ENCODE assay signal across 8 cellular contexts in the genomic region with DNA sequence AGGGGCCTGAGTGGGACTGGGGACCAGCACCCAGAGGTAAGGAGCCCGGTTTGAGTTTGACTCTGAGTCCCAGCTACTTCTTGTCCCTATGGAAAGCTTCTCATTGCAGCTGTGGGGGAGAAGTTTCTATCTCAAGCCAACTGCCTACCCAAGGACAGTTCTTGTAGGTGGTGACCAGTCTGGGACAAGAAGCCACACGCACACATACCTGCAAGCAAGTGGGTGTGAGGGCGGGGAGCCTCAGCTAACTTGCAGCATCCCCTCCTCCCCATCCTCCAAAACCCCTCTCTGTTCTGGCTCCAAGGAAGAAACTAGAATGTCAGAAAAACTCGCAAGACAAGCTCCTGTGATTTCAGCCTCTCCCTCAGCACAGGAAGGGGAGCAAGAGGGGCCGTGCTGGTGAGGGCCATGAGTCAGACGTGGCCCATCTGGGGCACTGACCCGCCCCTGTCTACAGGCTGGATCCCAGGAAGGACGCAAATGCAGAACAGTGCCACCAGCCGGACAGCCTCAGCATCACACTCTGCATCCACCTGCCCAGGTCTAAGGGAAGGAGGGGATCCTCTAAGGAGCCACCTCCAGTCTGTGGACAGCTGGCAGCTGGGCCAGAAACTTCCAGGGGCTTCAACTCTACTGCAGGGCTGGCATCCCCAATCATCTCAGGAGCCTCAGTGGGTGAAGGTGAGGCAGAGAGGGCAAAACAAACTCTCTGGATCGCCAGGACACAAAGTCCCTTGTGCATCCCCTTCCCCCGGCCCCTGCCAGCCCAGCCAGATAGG.
DNase-seq lines count a peak whose midpoint lies in the region; ATAC-seq and TF ChIP-seq lines count a peak whose summit lies in the region.

No MANE protein-coding gene starts in this region.

- no peaks in the 10 kb centered on the region for H3K9me2 ChIP-seq in GM23338 (ENCODE audit: insufficient read depth)

- H3K27me3 Mint-ChIP-seq in GM23338 (ENCODE audit: insufficient read depth, low read depth, poor library complexity) = peaks cover 2% of the 10 kb centered on the region

- 49% methylated on average over 11 of the region's 11 CpGs for WGBS in liver

- peaks cover 16% of the 10 kb centered on the region for H3K4me1 Mint-ChIP-seq in GM23338

- no peak overlapping the region for H3K4me2 ChIP-seq in GM23338

- H2AFZ ChIP-seq in GM23338 = no peak overlapping the region

- TF ChIP-seq POLR2A in uterus (IDR thresholded peaks at IDR 0.05) = peak in 1 of 2 donors; percentile 24

- TF ChIP-seq RAD21 in liver (IDR thresholded peaks at IDR 0.05) = peak; percentile 22 to 70

- ATAC-seq in GM23338 (peak; percentile 94), GM21825 (IDR thresholded peaks at IDR 0.05; ENCODE audit: unreplicated experiment) (no peak)

- H3K27ac Mint-ChIP-seq in GM23338 = 0 out of 2 replicates have a peak overlapping the region, but pooled peaks have one; percentile 53

- H3K9me3 ChIP-seq in liver (ENCODE audit: control insufficient read depth in 4 of 4, low read length in 3 of 4) (no peaks in the 10 kb centered on the region), uterus (no peaks in the 10 kb centered on the region)

- H3K9me3 Mint-ChIP-seq in GM23338 = no peaks in the 10 kb centered on the region

- no peak overlapping the region for H3K4me3 Mint-ChIP-seq in GM23338

- H3K36me3 Mint-ChIP-seq in GM23338 (ENCODE audit: low read depth) = no peaks in the 10 kb centered on the region; the same call in 2 of the 3 replicates

- intact Hi-C loops in uterus (cut with DNase I; ENCODE audit: low total_unique reads) = loop anchor here (5.0 kb wide), 1 partner anchor 43 kb away; no protein-coding TSS in a partner anchor

- H3K27ac ChIP-seq in GM23338 (ENCODE audit: low read depth) = no peak overlapping the region
- peak overlapping the region; percentile 95 to 97 for H3K27ac ChIP-seq in liver (ENCODE audit: low read depth in 1 of 2, low read length in 2 of 2)
- peak overlapping the region; percentile 92 to 97 for H3K27ac ChIP-seq in uterus

- peak overlapping the region in 1 of 2 donors; percentile 46 for H3K9ac ChIP-seq in liver (ENCODE audit: low read depth in 1 of 2, low read length in 2 of 2)

- no peak overlapping the region for H3K4me3 ChIP-seq in GM23338
- H3K4me3 ChIP-seq in cardiac fibroblast (replicated peaks in 1 of 2; ENCODE audit: low read depth in 2 of 2, low read length in 2 of 2) = peak overlapping the region in 1 of 2 donors; percentile 8
- H3K4me3 ChIP-seq in liver (ENCODE audit: low read depth in 1 of 3, low read length in 3 of 3) = no peak overlapping the region
- no peak overlapping the region for H3K4me3 ChIP-seq in uterus

- no peaks in the 10 kb centered on the region for H4K20me1 ChIP-seq in GM23338 (replicated peaks; ENCODE audit: insufficient read depth)

- H3K4me1 ChIP-seq in GM23338 (ENCODE audit: insufficient read depth) (no peaks in the 10 kb centered on the region), liver (ENCODE audit: control insufficient read depth in 4 of 4, insufficient read depth in 4 of 4, low read length in 3 of 4) (peaks cover 46 to 90% (median 64%) of the 10 kb centered on the region in 4 donors), uterus (peaks cover 18 to 40% of the 10 kb centered on the region in 2 donors)

- TF ChIP-seq CTCF in GM23338 (conservative IDR thresholded peaks at IDR 0.05; ENCODE audit: low read depth in 2 of 2) = peak; percentile 69 to 84
- peak; percentile 90 for TF ChIP-seq CTCF in cardiac fibroblast (IDR thresholded peaks at IDR 0.05; ENCODE audit: low read depth, low read length)
- peak; percentile 56 for TF ChIP-seq CTCF in liver (IDR thresholded peaks at IDR 0.05; ENCODE audit: low read depth, low read length, missing input control)
- TF ChIP-seq CTCF in uterus (IDR thresholded peaks at IDR 0.05) = peak; percentile 56 to 74 (median 70)

- DNase-seq in DMS 273 (lab: John Stamatoyannopoulos, UW; ENCODE audit: unreplicated experiment) (peak; percentile 84), GM23338 (ENCODE audit: low spot score) (peak; percentile 89), NCI-H526 treated with DMSO at 0.1 percent for 48 hours (lab: John Stamatoyannopoulos, UW) (peak; percentile 14), cardiac fibroblast (ENCODE audit: low read depth in 2 of 2) (peak; percentile 87 to 93), uterus (peak; percentile 81 to 89), midbrain (lab: John Stamatoyannopoulos, UW) (no peak)

- no peaks in the 10 kb centered on the region for H3F3A ChIP-seq in GM23338 (replicated peaks; ENCODE audit: low read depth)

- H3K79me2 ChIP-seq in GM23338 (replicated peaks; ENCODE audit: insufficient read depth) = no peaks in the 10 kb centered on the region

- H3K27me3 ChIP-seq in GM23338 (ENCODE audit: insufficient read depth) (no peaks in the 10 kb centered on the region), liver (ENCODE audit: control insufficient read depth in 4 of 4, insufficient read depth in 4 of 4, low read length in 3 of 4) (no peaks in the 10 kb centered on the region), uterus (no peaks in the 10 kb centered on the region)

- H3K36me3 ChIP-seq in GM23338 (ENCODE audit: insufficient read depth) = no peaks in the 10 kb centered on the region
- H3K36me3 ChIP-seq in liver (ENCODE audit: control insufficient read depth in 4 of 4, insufficient read depth in 3 of 4, low read depth in 1 of 4, low read length in 3 of 4) = peaks cover 2 to 23% (median 17%) of the 10 kb centered on the region in 4 donors
- H3K36me3 ChIP-seq in uterus = no peaks in the 10 kb centered on the region

TF ChIP-seq in GM23338, 12 proteins besides CTCF, POLR2A, EP300 and RAD21:
- TF ChIP-seq JUNB (IDR thresholded peaks at IDR 0.05; ENCODE audit: unreplicated experiment) = no peak

TF ChIP-seq in liver, 16 proteins besides CTCF, POLR2A, EP300 and RAD21:
- peak in 1 of 2 donors; percentile 26 for TF ChIP-seq RXRA (IDR thresholded peaks at IDR 0.05)
- TF ChIP-seq, protein P1, sequence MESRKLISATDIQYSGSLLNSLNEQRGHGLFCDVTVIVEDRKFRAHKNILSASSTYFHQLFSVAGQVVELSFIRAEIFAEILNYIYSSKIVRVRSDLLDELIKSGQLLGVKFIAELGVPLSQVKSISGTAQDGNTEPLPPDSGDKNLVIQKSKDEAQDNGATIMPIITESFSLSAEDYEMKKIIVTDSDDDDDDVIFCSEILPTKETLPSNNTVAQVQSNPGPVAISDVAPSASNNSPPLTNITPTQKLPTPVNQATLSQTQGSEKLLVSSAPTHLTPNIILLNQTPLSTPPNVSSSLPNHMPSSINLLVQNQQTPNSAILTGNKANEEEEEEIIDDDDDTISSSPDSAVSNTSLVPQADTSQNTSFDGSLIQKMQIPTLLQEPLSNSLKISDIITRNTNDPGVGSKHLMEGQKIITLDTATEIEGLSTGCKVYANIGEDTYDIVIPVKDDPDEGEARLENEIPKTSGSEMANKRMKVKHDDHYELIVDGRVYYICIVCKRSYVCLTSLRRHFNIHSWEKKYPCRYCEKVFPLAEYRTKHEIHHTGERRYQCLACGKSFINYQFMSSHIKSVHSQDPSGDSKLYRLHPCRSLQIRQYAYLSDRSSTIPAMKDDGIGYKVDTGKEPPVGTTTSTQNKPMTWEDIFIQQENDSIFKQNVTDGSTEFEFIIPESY (IDR thresholded peaks at IDR 0.05) = no peak
- TF ChIP-seq HNF4A (conservative IDR thresholded peaks at IDR 0.05) = no peak
